Comparison of ENCODE assay signal across 8 cellular contexts in genomic region chr5:142320851-142321560, GRCh38. TPM values are rescaled to one million over a fixed set of nuclear protein-coding genes. Genes with fewer than 3 reads are reported as not detected.
DNase-seq lines count a peak whose midpoint lies in the region; ATAC-seq, FAIRE-seq and TF ChIP-seq lines count a peak whose summit lies in the region.

No MANE protein-coding gene starts in this region.

- ATAC-seq in GM21528 (IDR thresholded peaks at IDR 0.05; ENCODE audit: low FRiP score, unreplicated experiment) = no peak
- no peak for ATAC-seq in HG03139 (IDR thresholded peaks at IDR 0.05; ENCODE audit: unreplicated experiment)

- H3K4me3 Mint-ChIP-seq in neural crest cell = peak overlapping the region; percentile 83

- no peak for TF ChIP-seq CTCF in neural crest cell (conservative IDR thresholded peaks at IDR 0.05)

- H3K27ac Mint-ChIP-seq in neural crest cell (ENCODE audit: unreplicated experiment) = peak overlapping the region; percentile 54

- peak overlapping the region; percentile 15 for H3K27ac ChIP-seq in epithelial cell of prostate

- peaks cover 88% of the 10 kb centered on the region for H3K4me1 Mint-ChIP-seq in neural crest cell

- H3K9me3 Mint-ChIP-seq in neural crest cell = no peaks in the 10 kb centered on the region

- DNase-seq in DMS 273 (lab: John Stamatoyannopoulos, UW; ENCODE audit: unreplicated experiment) = peak; percentile 61
- peak; percentile 14 for DNase-seq in OCI-M1 (lab: John Stamatoyannopoulos, UW)
- no peak for DNase-seq in epithelial cell of prostate (ENCODE audit: low read depth, low spot score)
- no peak for DNase-seq in neural crest cell (ENCODE audit: low read depth, low spot score)
- no peak for DNase-seq in activated gamma-delta T cell (lab: John Stamatoyannopoulos, UW)
- DNase-seq in RCC 7860 (ENCODE audit: low spot score) = no peak

- H3K36me3 Mint-ChIP-seq in neural crest cell (ENCODE audit: low read depth) = peaks cover 2% of the 10 kb centered on the region

- H3K27me3 Mint-ChIP-seq in neural crest cell (ENCODE audit: low read depth) = peaks cover 2% of the 10 kb centered on the region

- no peak for FAIRE-seq in RCC 7860 (lab: Jason Lieb, UNC)

RNA-seq across cellular contexts. Expression of gene SPRY4, which starts 3.8 kb away (rescaled TPM):
- 42.1 and 44.2 TPM in 2 replicates for total RNA-seq in neural crest cell

Comparison
In these comparisons a context has a peak if more than half of its experiments do, and no peak if none do; other contexts are left out.
1. DNase-seq: peak in DMS 273 (single experiment) and OCI-M1 (single experiment); none in epithelial cell of prostate (single experiment), neural crest cell (single experiment), activated gamma-delta T cell (single experiment) and RCC 7860 (single experiment).